Comparison of ENCODE assay signal across 8 cellular contexts in genomic region chr20:33733654-33734576, GRCh38. TPM values are rescaled to one million over a fixed set of nuclear protein-coding genes. Genes with fewer than 3 reads are reported as not detected.
DNase-seq lines count a peak whose midpoint lies in the region; ATAC-seq and TF ChIP-seq lines count a peak whose summit lies in the region.

No MANE protein-coding gene starts in this region.

- intact Hi-C loops in OCI-LY7 (cut with micrococcal nuclease; ENCODE audit: unreplicated experiment) = loop anchor here (2.0 to 5.0 kb wide), 3 partner anchors 77 to 287 kb away; partner anchors contain the start of gene CHMP4B

- H3K4me1 ChIP-seq in OCI-LY7 (ENCODE audit: insufficient read depth, low read length, poor library complexity, severe bottlenecking) = peaks cover 30% of the 10 kb centered on the region

- no peak for DNase-seq in T-helper 1 cell
- peak; percentile 65 for DNase-seq in OCI-LY7 (ENCODE audit: low spot score)
- DNase-seq in coronary artery (ENCODE audit: low spot score) = no peak
- DNase-seq in mucosa of gallbladder (ENCODE audit: low spot score) = peak; percentile 65
- no peak for DNase-seq in superior temporal gyrus (ENCODE audit: extremely low spot score)

- CTCF ChIA-PET in OCI-LY7 (lab: Charles Lee; ENCODE audit: unreplicated experiment) = no interaction called here

- peaks cover 14% of the 10 kb centered on the region for H3K9me3 Mint-ChIP-seq in T-helper 1 cell treated with Interleukin-12 subunit alpha and Interleukin-12 subunit beta and Interleukin-4 antibody, amounts not matched to agents 30 μg/mL and 1 μg/mL, for 36 hours

- H3K9me3 ChIP-seq in OCI-LY7 (ENCODE audit: low read length) = peaks cover 16% of the 10 kb centered on the region

- H3K9me2 ChIP-seq in OCI-LY7 (ENCODE audit: insufficient read depth, low read length) = no peaks in the 10 kb centered on the region

- H3K36me3 Mint-ChIP-seq in T-helper 1 cell treated with Interleukin-12 subunit alpha and Interleukin-12 subunit beta and Interleukin-4 antibody, amounts not matched to agents 30 μg/mL and 1 μg/mL, for 36 hours (ENCODE audit: low read depth) = peaks cover 14% of the 10 kb centered on the region

- H3K4me2 ChIP-seq in OCI-LY7 (ENCODE audit: low read length) = peak overlapping the region; percentile 89

- ATAC-seq in GM19351 (IDR thresholded peaks at IDR 0.05; ENCODE audit: unreplicated experiment) (no peak), HG03139 (IDR thresholded peaks at IDR 0.05; ENCODE audit: unreplicated experiment) (no peak)

- peaks cover 4% of the 10 kb centered on the region; the same call in 1 of the 2 replicates for H3K36me3 ChIP-seq in OCI-LY7 (ENCODE audit: insufficient read depth, low read length)

- peak overlapping the region; percentile 90 for H3K27ac ChIP-seq in OCI-LY7 (ENCODE audit: low read depth, low read length, poor library complexity, severe bottlenecking)
- peak overlapping the region; percentile 45 to 79 for H3K27ac ChIP-seq in coronary artery

- H3K4me3 ChIP-seq in OCI-LY7 (ENCODE audit: low read depth, low read length, poor library complexity, severe bottlenecking) = peak overlapping the region; percentile 70
- H3K4me3 ChIP-seq in coronary artery = peak overlapping the region; percentile 30

- H4K20me1 ChIP-seq in OCI-LY7 (ENCODE audit: insufficient read depth, low read length) = no peaks in the 10 kb centered on the region

- H3K27ac Mint-ChIP-seq in T-helper 1 cell treated with Interleukin-12 subunit alpha and Interleukin-12 subunit beta and Interleukin-4 antibody, amounts not matched to agents 30 μg/mL and 1 μg/mL, for 36 hours = peak overlapping the region; percentile 51

- H3K4me1 Mint-ChIP-seq in T-helper 1 cell treated with Interleukin-12 subunit alpha and Interleukin-12 subunit beta and Interleukin-4 antibody, amounts not matched to agents 30 μg/mL and 1 μg/mL, for 36 hours (ENCODE audit: low read depth) = peaks cover 19% of the 10 kb centered on the region

- POLR2A ChIA-PET in OCI-LY7 (lab: Charles Lee) = interaction anchor here (0.7 kb wide), 1 partner anchor 68 kb away, joined by 4 read pairs; no protein-coding TSS in a partner anchor

- no peaks in the 10 kb centered on the region; the same call in 1 of the 2 replicates for H3K79me2 ChIP-seq in OCI-LY7 (ENCODE audit: insufficient read depth, low read depth, low read length)

- TF ChIP-seq CTCF in OCI-LY7 (conservative IDR thresholded peaks at IDR 0.05; ENCODE audit: low read length) = 0 out of 2 replicates have a peak, but pooled peaks have one; percentile 29
- TF ChIP-seq CTCF in coronary artery (IDR thresholded peaks at IDR 0.05) = no peak

- H2AFZ ChIP-seq in OCI-LY7 (ENCODE audit: low read length) = peak overlapping the region; percentile 59; the same call in 1 of the 2 replicates

- BruUV-seq in OCI-LY7 (replicated peaks; lab: Mats Ljungman, UMichigan) = no TSS peak

- H3K4me3 Mint-ChIP-seq in T-helper 1 cell treated with Interleukin-12 subunit alpha and Interleukin-12 subunit beta and Interleukin-4 antibody, amounts not matched to agents 30 μg/mL and 1 μg/mL, for 36 hours = peak overlapping the region; percentile 47

- no peaks in the 10 kb centered on the region for H3K27me3 Mint-ChIP-seq in T-helper 1 cell treated with Interleukin-12 subunit alpha and Interleukin-12 subunit beta and Interleukin-4 antibody, amounts not matched to agents 30 μg/mL and 1 μg/mL, for 36 hours (ENCODE audit: low read depth)

RNA-seq across cellular contexts. Expression of gene ZNF341, which starts 2.1 kb away (rescaled TPM):
- total RNA-seq in OCI-LY7 (2014; rRNA removed; shearing (Covaris generic)) = 3.2 and 3.4 TPM in 2 replicates
- total RNA-seq in OCI-LY7 (2022) = 6.8 and 7.7 TPM in 2 replicates
- 5.8 TPM for total RNA-seq in mucosa of gallbladder

RNA-seq across cellular contexts. Expression of gene PXMP4, which starts 13.8 kb away (rescaled TPM):
- total RNA-seq in OCI-LY7 (2014; rRNA removed; shearing (Covaris generic)) = 3.1 and 4.2 TPM in 2 replicates
- total RNA-seq in OCI-LY7 (2022) = 7.8 and 8.2 TPM in 2 replicates
- 17.9 TPM for total RNA-seq in mucosa of gallbladder

RNA-seq across cellular contexts. Expression of gene E2F1, which starts 47.7 kb away (rescaled TPM):
- total RNA-seq in OCI-LY7 (2014; rRNA removed; shearing (Covaris generic)) = 128 and 135 TPM in 2 replicates
- total RNA-seq in OCI-LY7 (2022) (148 and 168 TPM in 2 replicates), mucosa of gallbladder (2.3 TPM)

RNA-seq across cellular contexts. Expression of gene NECAB3, which starts 59.7 kb away (rescaled TPM):
- total RNA-seq in OCI-LY7 (2014; rRNA removed; shearing (Covaris generic)) = 48.2 and 62.4 TPM in 2 replicates
- total RNA-seq in OCI-LY7 (2022) (71.3 and 79.4 TPM in 2 replicates), mucosa of gallbladder (37.3 TPM)

Comparison
In these comparisons a context has a peak if more than half of its experiments do, and no peak if none do; other contexts are left out.
1. DNase-seq: peak in OCI-LY7 (single experiment) and mucosa of gallbladder (single experiment); none in T-helper 1 cell (0 of 5), coronary artery (single experiment) and superior temporal gyrus (single experiment).
2. RNA of gene E2F1, which starts 47.7 kb away (total RNA-seq): 128 to 168 TPM in OCI-LY7; 2.3 TPM in mucosa of gallbladder (single experiment); every median in the first group is over 10 times any median in the second.